In genomic region chr19:18219911-18220631, GRCh38 we compare ENCODE assay signal across 1 cellular context.
TF ChIP-seq lines count a peak whose summit lies in the region.

No MANE protein-coding gene starts in this region.

TF ChIP-seq in IMR-90, 13 proteins besides CTCF, POLR2A, EP300 and RAD21:
- TF ChIP-seq SMC3 (IDR thresholded peaks at IDR 0.05; ENCODE audit: low read depth, low read length) (no peak), MAZ (IDR thresholded peaks at IDR 0.05; ENCODE audit: borderline replicate concordance, low read depth, low read length) (no peak), FOS (IDR thresholded peaks at IDR 0.05; ENCODE audit: low read depth, low read length) (0 out of 2 replicates have a peak, but pooled peaks have one; percentile 3), MXI1 (IDR thresholded peaks at IDR 0.05; ENCODE audit: borderline replicate concordance, low read depth, low read length) (no peak), CHD1 (IDR thresholded peaks at IDR 0.05; ENCODE audit: low read depth, low read length) (no peak)
